In genomic region chr11:128341280-128341679, GRCh38 we compare ENCODE assay signal across 1 cellular context.
TF ChIP-seq lines count a peak whose summit lies in the region.

No MANE protein-coding gene starts in this region.

TF ChIP-seq in HepG2, 621 proteins besides CTCF, POLR2A, EP300 and RAD21 (continued from another document):
- no peak for TF ChIP-seq ZNF615 (CRISPR knock-in tag; IDR thresholded peaks at IDR 0.05; ENCODE audit: borderline replicate concordance)
- no peak for TF ChIP-seq ZNF205 (CRISPR knock-in tag; IDR thresholded peaks at IDR 0.05)
TF ChIP-seq in HepG2: peak in this region for 0.
